ENCODE assay signal across 12 cellular contexts in the genomic region with DNA sequence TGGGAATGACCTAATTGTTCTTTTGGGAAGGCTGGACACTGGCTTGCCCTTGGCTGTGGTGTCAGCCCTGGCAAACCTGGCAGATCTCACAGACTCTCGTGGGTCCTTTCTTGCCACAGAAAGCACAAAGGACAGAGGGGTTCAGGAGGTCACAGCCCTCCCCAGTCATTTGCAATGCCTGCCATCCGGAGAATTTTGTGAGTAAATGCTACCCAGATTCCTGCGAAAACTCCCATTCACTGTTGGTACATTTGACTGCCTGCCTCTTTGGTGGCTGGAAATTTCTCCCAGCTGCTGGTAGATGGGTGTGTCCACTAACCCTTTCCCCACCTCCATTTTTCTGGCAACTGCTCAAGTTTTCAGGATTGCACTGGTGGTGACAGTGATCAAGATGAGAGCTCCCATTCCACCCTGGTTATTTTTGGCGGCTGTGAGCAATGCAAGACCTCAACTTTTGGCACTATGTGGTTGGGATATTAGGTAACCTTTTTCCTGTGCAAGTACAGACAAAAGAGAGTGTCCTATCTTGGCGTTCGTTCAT.
DNase-seq lines count a peak whose midpoint lies in the region; ATAC-seq and TF ChIP-seq lines count a peak whose summit lies in the region.
"Had no signal": no experiment of that assay in that cellular context is flagged by ENCODE, and none has a peak within 500 bp of the region (broad histone marks: within the 10 kb centered on the region; RNA-seq: fewer than 3 reads in every experiment).

No MANE protein-coding gene starts in this region.

- POLR2A ChIA-PET in activated CD4-positive, alpha-beta memory T cell treated with anti-CD3 and anti-CD28 coated beads for 36 hours (lab: Charles Lee): no interaction called here

- ATAC-seq in GM18858 (IDR thresholded peaks at IDR 0.05; ENCODE audit: unreplicated experiment): no peak
- ATAC-seq: K562 had no signal

- intact Hi-C loops in activated CD4-positive, alpha-beta memory T cell treated with anti-CD3 and anti-CD28 coated beads for 36 hours (cut with micrococcal nuclease): no loop called here

- peaks cover 10% of the 10 kb centered on the region for H3K36me3 Mint-ChIP-seq in osteocyte (ENCODE audit: unreplicated experiment)
- H3K36me3 Mint-ChIP-seq in activated CD4-positive, alpha-beta memory T cell treated with anti-CD3 and anti-CD28 coated beads for 36 hours: no peaks in the 10 kb centered on the region
- H3K36me3 Mint-ChIP-seq: activated naive CD4-positive, alpha-beta T cell treated with anti-CD3 and anti-CD28 coated beads, Interleukin-2, amount 50 U/mL, for 24 hours had no signal

- CTCF ChIA-PET in activated CD4-positive, alpha-beta memory T cell treated with anti-CD3 and anti-CD28 coated beads for 36 hours (lab: Charles Lee): no interaction called here

- TF ChIP-seq CTCF in osteocyte (IDR thresholded peaks at IDR 0.05): no peak

- no peak overlapping the region for H3K4me3 ChIP-seq in esophagus (ENCODE audit: low read depth in 1 of 2, low read length in 2 of 2)
- H3K4me3 ChIP-seq: K562, upper lobe of left lung had no signal

- WGBS in esophagus, 2 donors: 36 to 57% methylated on average over 6 of the region's 6 CpGs

- in situ Hi-C loops in KBM-7 (cut with MboI; ENCODE audit: low pct_unique_long_range_greater_than_20kb, low sequenced_read_pairs): no loop called here

- peak overlapping the region; percentile 11 to 63 for H3K27ac ChIP-seq in esophagus (ENCODE audit: low read depth in 2 of 2, low read length in 1 of 2)
- H3K27ac ChIP-seq: upper lobe of left lung had no signal

- peak overlapping the region; percentile 54 for H3K27ac Mint-ChIP-seq in osteocyte (ENCODE audit: unreplicated experiment)
- H3K27ac Mint-ChIP-seq in activated CD4-positive, alpha-beta memory T cell treated with anti-CD3 and anti-CD28 coated beads for 36 hours: no peak overlapping the region
- H3K27ac Mint-ChIP-seq: activated naive CD4-positive, alpha-beta T cell treated with anti-CD3 and anti-CD28 coated beads, Interleukin-2, amount 50 U/mL, for 24 hours had no signal

- H3K4me1 Mint-ChIP-seq in osteocyte (ENCODE audit: unreplicated experiment): peaks cover 47% of the 10 kb centered on the region
- no peaks in the 10 kb centered on the region for H3K4me1 Mint-ChIP-seq in activated CD4-positive, alpha-beta memory T cell treated with anti-CD3 and anti-CD28 coated beads for 36 hours (ENCODE audit: low read depth)
- H3K4me1 Mint-ChIP-seq: activated naive CD4-positive, alpha-beta T cell treated with anti-CD3 and anti-CD28 coated beads, Interleukin-2, amount 50 U/mL, for 24 hours had no signal

- no peaks in the 10 kb centered on the region for H3K9me3 ChIP-seq in esophagus (ENCODE audit: control insufficient read depth in 2 of 2, insufficient read depth in 1 of 2, low read depth in 1 of 2, low read length in 1 of 2)
- H3K9me3 ChIP-seq: upper lobe of left lung had no signal

- H3K27me3 Mint-ChIP-seq in osteocyte (ENCODE audit: unreplicated experiment): no peaks in the 10 kb centered on the region
- no peaks in the 10 kb centered on the region for H3K27me3 Mint-ChIP-seq in activated CD4-positive, alpha-beta memory T cell treated with anti-CD3 and anti-CD28 coated beads for 36 hours

- H3K9me3 Mint-ChIP-seq in osteocyte (ENCODE audit: unreplicated experiment): no peaks in the 10 kb centered on the region
- no peaks in the 10 kb centered on the region for H3K9me3 Mint-ChIP-seq in activated CD4-positive, alpha-beta memory T cell treated with anti-CD3 and anti-CD28 coated beads for 36 hours
- H3K9me3 Mint-ChIP-seq: activated naive CD4-positive, alpha-beta T cell treated with anti-CD3 and anti-CD28 coated beads, Interleukin-2, amount 50 U/mL, for 24 hours had no signal

- H3K4me1 ChIP-seq in esophagus (ENCODE audit: control insufficient read depth in 2 of 2, insufficient read depth in 2 of 2, low read length in 1 of 2): peaks cover 3 to 13% of the 10 kb centered on the region in 2 donors

- H3K36me3 ChIP-seq in esophagus (ENCODE audit: control insufficient read depth in 2 of 2, insufficient read depth in 2 of 2, low read length in 1 of 2): no peaks in the 10 kb centered on the region

- DNase-seq in ELR (ENCODE audit: low read depth) (peak; percentile 14), NCI-H2196 treated with DMSO at 0.1 percent for 48 hours (lab: John Stamatoyannopoulos, UW; ENCODE audit: unreplicated experiment) (peak; percentile 84), osteocyte (ENCODE audit: extremely low spot score, unreplicated experiment) (no peak), KBM-7 (no peak)
- no peak for DNase-seq in activated CD4-positive, alpha-beta memory T cell treated with anti-CD3 and anti-CD28 coated beads for 36 hours
- DNase-seq in activated CD4-positive, alpha-beta T cell treated with anti-CD3 and anti-CD28 coated beads, Interleukin-2, amount 50 U/mL, for 4 hours: no peak
- DNase-seq: GF-D8, upper lobe of left lung had no signal

- H3K4me3 Mint-ChIP-seq in osteocyte (ENCODE audit: unreplicated experiment): no peak overlapping the region
- H3K4me3 Mint-ChIP-seq in activated CD4-positive, alpha-beta memory T cell treated with anti-CD3 and anti-CD28 coated beads for 36 hours: no peak overlapping the region
- H3K4me3 Mint-ChIP-seq: activated naive CD4-positive, alpha-beta T cell treated with anti-CD3 and anti-CD28 coated beads, Interleukin-2, amount 50 U/mL, for 24 hours had no signal

- H3K27me3 ChIP-seq in esophagus (ENCODE audit: control insufficient read depth in 1 of 2, insufficient read depth in 2 of 2, low read length in 2 of 2): no peaks in the 10 kb centered on the region
- H3K27me3 ChIP-seq: upper lobe of left lung had no signal

Comparison
In these comparisons a context has a peak if more than half of its experiments do, and no peak if none do; other contexts are left out.
1. DNase-seq: peak in ELR (single experiment) and NCI-H2196 treated with DMSO at 0.1 percent for 48 hours (single experiment); none in osteocyte (single experiment), KBM-7 (single experiment), activated CD4-positive, alpha-beta memory T cell treated with anti-CD3 and anti-CD28 coated beads for 36 hours (single experiment) and activated CD4-positive, alpha-beta T cell treated with anti-CD3 and anti-CD28 coated beads, Interleukin-2, amount 50 U/mL, for 4 hours (0 of 2).